22 cellular contexts compared by ENCODE assay signal in the genomic region with DNA sequence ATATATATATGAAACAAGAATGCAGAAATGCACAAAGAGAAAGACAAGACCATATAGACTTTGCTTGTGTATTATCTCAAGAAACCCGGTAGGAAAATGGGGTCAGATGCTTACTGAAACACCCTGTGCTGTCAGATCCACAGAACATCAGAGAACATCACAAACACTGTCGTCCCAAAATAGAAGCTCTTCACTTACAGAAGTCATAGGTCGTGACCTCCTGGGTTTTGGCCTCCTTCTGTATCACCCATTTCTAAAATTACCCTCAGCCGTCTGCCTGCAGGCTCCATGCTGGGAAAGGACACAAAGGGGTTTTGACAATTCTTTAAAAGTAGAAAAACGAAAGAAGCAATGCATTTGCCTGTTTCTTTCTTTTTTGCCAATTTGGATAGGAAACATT.
"Had no signal": no experiment of that assay in that cellular context is flagged by ENCODE, and none has a peak within 500 bp of the region (broad histone marks: within the 10 kb centered on the region; RNA-seq: fewer than 3 reads in every experiment).

No MANE protein-coding gene starts in this region.

- H3K4me3 ChIP-seq: K562, SJSA1 had no signal

- H3K9ac ChIP-seq: KMS-11, SK-N-SH had no signal

- DNase-seq: Kasumi-1; MM.1S; NCI-H1092 treated with DMSO at 0.1 percent for 48 hours; NCI-H1436; NCI-H187; NCI-H2029; NCI-H2081 treated with DMSO at 0.1 percent for 48 hours; NCI-H2171; NCI-H226; NCI-H446; NCI-H510A; NCI-H524 treated with DMSO at 0.1 percent for 48 hours; NCI-H69; NCI-H774; NK-92 treated with Interleukin-12 subunit alpha and Interleukin-12 subunit beta, amount 100 ng/mL, for 24 hours; RPMI8226; SHP77 treated with DMSO at 0.1 percent for 48 hours; SK-N-SH had no signal

- H3K9me3 ChIP-seq: SJSA1, SK-N-SH had no signal

- H3K36me3 ChIP-seq: SJSA1 had no signal

- H3K4me1 ChIP-seq: SJSA1 had no signal

- ATAC-seq: K562 had no signal

- H3K4me2 ChIP-seq: KMS-11, SK-N-SH had no signal

- H3K27ac ChIP-seq: HL-60, KMS-11, SJSA1 had no signal
